8 cellular contexts compared by ENCODE assay signal in genomic region chr17:66468241-66469087, GRCh38.
A peak's percentile ranks its signal among the peaks of the same experiment; 100 is the strongest.
DNase-seq lines count a peak whose midpoint lies in the region; ATAC-seq and TF ChIP-seq lines count a peak whose summit lies in the region.

No MANE protein-coding gene starts in this region.

- H3K36me3 Mint-ChIP-seq in osteocyte (ENCODE audit: unreplicated experiment) (no peaks in the 10 kb centered on the region), neural progenitor cell (no peaks in the 10 kb centered on the region)

- no peak overlapping the region for H3K9ac ChIP-seq in neural progenitor cell

- H3K9me3 Mint-ChIP-seq in osteocyte (ENCODE audit: unreplicated experiment) (no peaks in the 10 kb centered on the region), neural progenitor cell (no peaks in the 10 kb centered on the region)

- peaks cover 77% of the 10 kb centered on the region for H3K4me1 Mint-ChIP-seq in osteocyte (ENCODE audit: unreplicated experiment)
- peaks cover 43% of the 10 kb centered on the region for H3K4me1 Mint-ChIP-seq in neural progenitor cell

- H3K4me3 Mint-ChIP-seq in osteocyte (ENCODE audit: unreplicated experiment), result peak overlapping the region; percentile 2
- H3K4me3 Mint-ChIP-seq in neural progenitor cell, result no peak overlapping the region

- H2AFZ ChIP-seq in neural progenitor cell (replicated peaks), result no peak overlapping the region

- no peak overlapping the region for H3K4me2 ChIP-seq in neural progenitor cell

- H4K20me1 ChIP-seq in neural progenitor cell (ENCODE audit: low read depth), result no peaks in the 10 kb centered on the region

- H3K27me3 Mint-ChIP-seq in osteocyte (ENCODE audit: unreplicated experiment) (no peaks in the 10 kb centered on the region), neural progenitor cell (ENCODE audit: insufficient read depth, low read depth) (peaks cover 3% of the 10 kb centered on the region)

- no peaks in the 10 kb centered on the region for H3K27me3 ChIP-seq in neural progenitor cell

- H3K36me3 ChIP-seq in neural progenitor cell, result no peaks in the 10 kb centered on the region

- TF ChIP-seq CTCF in epithelial cell of esophagus (IDR thresholded peaks at IDR 0.05; ENCODE audit: insufficient read depth, low read depth, low read length, missing control alignments) (no peak), osteocyte (IDR thresholded peaks at IDR 0.05) (no peak), neural progenitor cell (IDR thresholded peaks at IDR 0.05) (no peak)

- H3F3A ChIP-seq in neural progenitor cell (ENCODE audit: low read depth), result no peaks in the 10 kb centered on the region

- no peaks in the 10 kb centered on the region for H3K9me3 ChIP-seq in neural progenitor cell (ENCODE audit: low read depth)

- peaks cover 14% of the 10 kb centered on the region for H3K4me1 ChIP-seq in neural progenitor cell

- no peaks in the 10 kb centered on the region for H3K79me2 ChIP-seq in neural progenitor cell (ENCODE audit: low read depth)

- H3K4me3 ChIP-seq in epithelial cell of esophagus (ENCODE audit: low read length) (no peak overlapping the region), neural progenitor cell (no peak overlapping the region)

- H3K27ac Mint-ChIP-seq in osteocyte (ENCODE audit: unreplicated experiment), result peak overlapping the region; percentile 97
- H3K27ac Mint-ChIP-seq in neural progenitor cell, result no peak overlapping the region

- DNase-seq in GF-D8 (lab: John Stamatoyannopoulos, UW) (peak; percentile 86), epithelial cell of esophagus (ENCODE audit: low read depth) (peak; percentile 91), osteocyte (ENCODE audit: extremely low spot score, unreplicated experiment) (no peak), DMS79 (lab: John Stamatoyannopoulos, UW) (no peak), neural progenitor cell (ENCODE audit: low spot score) (no peak), HuH-7.5 (ENCODE audit: low spot score) (no peak)

- no peak overlapping the region for H3K27ac ChIP-seq in neural progenitor cell

- no peak for ATAC-seq in HG03196 (IDR thresholded peaks at IDR 0.05; ENCODE audit: unreplicated experiment)

TF ChIP-seq in PFSK-1, 5 proteins besides CTCF, POLR2A, EP300 and RAD21:
- TF ChIP-seq FOXP2 (optimal IDR thresholded peaks at IDR 0.05; ENCODE audit: borderline replicate concordance, extremely low read depth, extremely low read length, insufficient read depth) (no peak), REST (IDR thresholded peaks at IDR 0.05; ENCODE audit: insufficient read depth in 1 of 2, low read depth in 2 of 2, low read length in 2 of 2) (0 out of 4 replicates have a peak, but pooled peaks of 1 of the 2 experiments have one; percentile 35), SIN3A (IDR thresholded peaks at IDR 0.05; ENCODE audit: borderline replicate concordance, insufficient read depth, low read length) (peak; percentile 78; the same call in 1 of the 2 replicates), POLR2AphosphoS5 (IDR thresholded peaks at IDR 0.05; ENCODE audit: low read depth, low read length) (peak; percentile 67), TAF1 (IDR thresholded peaks at IDR 0.05; ENCODE audit: borderline replicate concordance, insufficient read depth, low read length) (peak; percentile 51; the same call in 1 of the 2 replicates)
TF ChIP-seq in PFSK-1: peak in this region for 4.

Comparison
In these comparisons a context has a peak if more than half of its experiments do, and no peak if none do; other contexts are left out.
1. DNase-seq: peak in GF-D8 (single experiment) and epithelial cell of esophagus (single experiment); none in osteocyte (single experiment), DMS79 (single experiment), neural progenitor cell (single experiment) and HuH-7.5 (single experiment).